ENCODE assay signal across 9 cellular contexts in the genomic region with DNA sequence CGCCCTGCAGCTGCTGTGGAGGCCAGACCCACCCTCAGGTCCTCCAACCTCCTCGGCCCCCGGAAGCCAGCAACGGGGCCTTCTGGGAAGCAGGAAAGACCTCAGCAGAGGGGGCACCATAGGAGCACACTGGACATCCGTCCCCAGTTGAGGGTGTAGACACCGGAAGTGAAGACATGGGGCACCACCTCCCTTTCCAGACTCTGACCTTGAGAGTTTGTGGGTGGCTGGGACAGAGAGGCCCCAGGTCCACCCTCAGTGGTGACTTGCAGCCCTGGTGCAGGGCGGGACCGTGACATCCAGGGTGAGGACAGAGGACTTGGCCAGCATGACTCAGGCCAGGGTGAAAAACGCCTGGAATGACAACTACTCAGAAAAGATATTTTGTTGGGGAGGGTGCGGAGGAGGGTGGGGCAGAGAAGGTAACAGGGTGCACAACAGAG. TPM values are rescaled to one million over a fixed set of nuclear protein-coding genes. Genes with fewer than 3 reads are reported as not detected.
DNase-seq lines count a peak whose midpoint lies in the region; ATAC-seq and TF ChIP-seq lines count a peak whose summit lies in the region.
"Had no signal": no experiment of that assay in that cellular context is flagged by ENCODE, and none has a peak within 500 bp of the region (broad histone marks: within the 10 kb centered on the region; RNA-seq: fewer than 3 reads in every experiment).

No MANE protein-coding gene starts in this region.

- H3K36me3 ChIP-seq in right atrium auricular region (no peaks in the 10 kb centered on the region), H7 (replicated peaks; ENCODE audit: control insufficient read depth, insufficient read depth, low read length) (no peaks in the 10 kb centered on the region)

- no peaks in the 10 kb centered on the region for H3K9me3 Mint-ChIP-seq in activated naive CD8-positive, alpha-beta T cell treated with anti-CD3 and anti-CD28 coated beads, Interleukin-2, amount 50 U/mL, for 24 hours

- H3K4me3 ChIP-seq in right atrium auricular region (peak overlapping the region; percentile 16 to 36), skeletal muscle cell (ENCODE audit: low read depth, low read length) (peak overlapping the region; percentile 9), H7 (ENCODE audit: insufficient read depth, low read depth, low read length) (no peak overlapping the region)
- H3K4me3 ChIP-seq: SK-N-MC had no signal

- peak overlapping the region; percentile 49 for H3K4me3 Mint-ChIP-seq in activated naive CD8-positive, alpha-beta T cell treated with anti-CD3 and anti-CD28 coated beads, Interleukin-2, amount 50 U/mL, for 24 hours

- no peak for TF ChIP-seq CTCF in right atrium auricular region (IDR thresholded peaks at IDR 0.05)

- peak overlapping the region; percentile 92 to 97 for H3K27ac ChIP-seq in right atrium auricular region

- H3K27me3 ChIP-seq in right atrium auricular region: no peaks in the 10 kb centered on the region
- H3K27me3 ChIP-seq in H7 (ENCODE audit: control insufficient read depth, insufficient read depth, low read length): no peaks in the 10 kb centered on the region

- peaks cover 2% of the 10 kb centered on the region for H3K27me3 Mint-ChIP-seq in activated naive CD8-positive, alpha-beta T cell treated with anti-CD3 and anti-CD28 coated beads, Interleukin-2, amount 50 U/mL, for 24 hours

- DNase-seq in HS-5 (ENCODE audit: low read depth) (peak; percentile 90), right atrium auricular region (ENCODE audit: low spot score) (peak; percentile 95), skeletal muscle cell (ENCODE audit: low read depth) (no peak), H7 (no peak), NCI-H2081 (lab: John Stamatoyannopoulos, UW) (no peak)
- no peak for DNase-seq in activated naive CD8-positive, alpha-beta T cell treated with anti-CD3 and anti-CD28 coated beads, Interleukin-2, amount 50 U/mL, for 24 hours

- H3K9me3 ChIP-seq in right atrium auricular region: no peaks in the 10 kb centered on the region

- no peak for ATAC-seq in activated naive CD8-positive, alpha-beta T cell treated with anti-CD3 and anti-CD28 coated beads, Interleukin-2, amount 50 U/mL, for 24 hours
- ATAC-seq in HG03378 (IDR thresholded peaks at IDR 0.05; ENCODE audit: unreplicated experiment) (no peak), GM21423 (IDR thresholded peaks at IDR 0.05; ENCODE audit: unreplicated experiment) (no peak)

- peaks cover 0 to 85% of the 10 kb centered on the region in 2 donors for H3K4me1 ChIP-seq in right atrium auricular region

- H3K36me3 Mint-ChIP-seq in activated naive CD8-positive, alpha-beta T cell treated with anti-CD3 and anti-CD28 coated beads, Interleukin-2, amount 50 U/mL, for 24 hours (ENCODE audit: low read depth): no peaks in the 10 kb centered on the region

- H3K4me1 Mint-ChIP-seq in activated naive CD8-positive, alpha-beta T cell treated with anti-CD3 and anti-CD28 coated beads, Interleukin-2, amount 50 U/mL, for 24 hours: peaks cover 26% of the 10 kb centered on the region

- peak overlapping the region; percentile 72 for H3K27ac Mint-ChIP-seq in activated naive CD8-positive, alpha-beta T cell treated with anti-CD3 and anti-CD28 coated beads, Interleukin-2, amount 50 U/mL, for 24 hours

RNA-seq across cellular contexts. Expression of a gene that starts 19.9 kb away (rescaled TPM):
- 1 to 10 TPM in 1 of 2 donors, under 1 TPM in 1; 0.83 to 1.1 TPM for total RNA-seq in right atrium auricular region
- 0.07 TPM in 1 of 2 replicates, not detected in the other for total RNA-seq in H7 (2014; rRNA removed; shearing (Covaris generic))

RNA-seq across cellular contexts. Expression of a gene that starts 42.1 kb away (rescaled TPM):
- 100 to 1,000 TPM in 1 of 2 donors, 10 to 100 TPM in 1; 99.1 to 158 TPM for total RNA-seq in right atrium auricular region
- 12.3 and 13.9 TPM in 2 replicates for total RNA-seq in H7 (2014; rRNA removed; shearing (Covaris generic))

RNA-seq across cellular contexts. Expression of a gene that starts 42.5 kb away (rescaled TPM):
- total RNA-seq in right atrium auricular region: 10 to 100 TPM; 15.4 to 18.1 TPM
- total RNA-seq in H7 (2014; rRNA removed; shearing (Covaris generic)): 24.6 and 32.8 TPM in 2 replicates

Comparison
In these comparisons a context has a peak if more than half of its experiments do, and no peak if none do; other contexts are left out.
1. DNase-seq: peak in HS-5 (single experiment) and right atrium auricular region (single experiment); none in activated naive CD8-positive, alpha-beta T cell treated with anti-CD3 and anti-CD28 coated beads, Interleukin-2, amount 50 U/mL, for 24 hours (single experiment), skeletal muscle cell (single experiment), H7 (single experiment) and NCI-H2081 (0 of 2).